In genomic region chr5:131296213-131296672, GRCh38 we compare ENCODE assay signal across 18 cellular contexts. TPM values are rescaled to one million over a fixed set of nuclear protein-coding genes. Genes with fewer than 3 reads are reported as not detected.
DNase-seq lines count a peak whose midpoint lies in the region; ATAC-seq and TF ChIP-seq lines count a peak whose summit lies in the region.
"Had no signal": no experiment of that assay in that cellular context is flagged by ENCODE, and none has a peak within 500 bp of the region (broad histone marks: within the 10 kb centered on the region; RNA-seq: fewer than 3 reads in every experiment).

No MANE protein-coding gene starts in this region.

- peak; percentile 43 for ATAC-seq in activated CD8-positive, alpha-beta memory T cell treated with anti-CD3 and anti-CD28 coated beads, Interleukin-2, amount 10 ng/mL, durations not matched to agents 7 days and 5 days
- ATAC-seq in activated naive CD4-positive, alpha-beta T cell treated with anti-CD3 and anti-CD28 coated beads, Interleukin-2, amount 50 U/mL, for 72 hours, result peak; percentile 31 to 54
- peak; percentile 66 for ATAC-seq in stimulated activated effector memory CD8-positive, alpha-beta T cell treated with anti-CD3 and anti-CD28 coated beads, Interleukin-12 subunit alpha, Interleukin-12 subunit beta, amount 100 ng/mL, for 72 hours
- no peak for ATAC-seq in GM18517 (IDR thresholded peaks at IDR 0.05; ENCODE audit: unreplicated experiment)
- ATAC-seq: heart right ventricle, psoas muscle had no signal

- H3K36me3 Mint-ChIP-seq in activated CD8-positive, alpha-beta memory T cell treated with anti-CD3 and anti-CD28 coated beads, Interleukin-2, amount 10 ng/mL, durations not matched to agents 7 days and 5 days, result peaks cover 55% of the 10 kb centered on the region
- H3K36me3 Mint-ChIP-seq in activated naive CD4-positive, alpha-beta T cell treated with anti-CD3 and anti-CD28 coated beads, Interleukin-2, amount 50 U/mL, for 72 hours, result peaks cover 0 to 54% of the 10 kb centered on the region in 2 donors
- peaks cover 62% of the 10 kb centered on the region for H3K36me3 Mint-ChIP-seq in stimulated activated effector memory CD8-positive, alpha-beta T cell treated with anti-CD3 and anti-CD28 coated beads, Interleukin-12 subunit alpha, Interleukin-12 subunit beta, amount 100 ng/mL, for 72 hours
- H3K36me3 Mint-ChIP-seq in glutamatergic neuron (ENCODE audit: unreplicated experiment), result no peaks in the 10 kb centered on the region

- peaks cover 65% of the 10 kb centered on the region for H3K4me1 Mint-ChIP-seq in activated CD8-positive, alpha-beta memory T cell treated with anti-CD3 and anti-CD28 coated beads, Interleukin-2, amount 10 ng/mL, durations not matched to agents 7 days and 5 days
- H3K4me1 Mint-ChIP-seq in stimulated activated effector memory CD8-positive, alpha-beta T cell treated with anti-CD3 and anti-CD28 coated beads, Interleukin-12 subunit alpha, Interleukin-12 subunit beta, amount 100 ng/mL, for 72 hours, result peaks cover 63% of the 10 kb centered on the region
- no peaks in the 10 kb centered on the region for H3K4me1 Mint-ChIP-seq in glutamatergic neuron (ENCODE audit: low read depth, unreplicated experiment)
- H3K4me1 Mint-ChIP-seq: nephron progenitor cell had no signal

- CTCF ChIA-PET in activated CD8-positive, alpha-beta memory T cell treated with anti-CD3 and anti-CD28 coated beads, Interleukin-2, amount 10 ng/mL, durations not matched to agents 7 days and 5 days (lab: Charles Lee), result interaction anchor here (1.8 kb wide), 1 partner anchor 32 kb away, joined by 4 read pairs; the partner anchor contains the start of gene CDC42SE2

- no peaks in the 10 kb centered on the region for H3K9me3 Mint-ChIP-seq in activated CD8-positive, alpha-beta memory T cell treated with anti-CD3 and anti-CD28 coated beads, Interleukin-2, amount 10 ng/mL, durations not matched to agents 7 days and 5 days (ENCODE audit: low read depth)
- H3K9me3 Mint-ChIP-seq in activated naive CD4-positive, alpha-beta T cell treated with anti-CD3 and anti-CD28 coated beads, Interleukin-2, amount 50 U/mL, for 72 hours, result peaks cover 0 to 4% of the 10 kb centered on the region in 2 donors
- no peaks in the 10 kb centered on the region for H3K9me3 Mint-ChIP-seq in stimulated activated effector memory CD8-positive, alpha-beta T cell treated with anti-CD3 and anti-CD28 coated beads, Interleukin-12 subunit alpha, Interleukin-12 subunit beta, amount 100 ng/mL, for 72 hours
- no peaks in the 10 kb centered on the region for H3K9me3 Mint-ChIP-seq in glutamatergic neuron (ENCODE audit: unreplicated experiment)

- H3K4me3 Mint-ChIP-seq in activated CD8-positive, alpha-beta memory T cell treated with anti-CD3 and anti-CD28 coated beads, Interleukin-2, amount 10 ng/mL, durations not matched to agents 7 days and 5 days, result no peak overlapping the region
- H3K4me3 Mint-ChIP-seq in stimulated activated effector memory CD8-positive, alpha-beta T cell treated with anti-CD3 and anti-CD28 coated beads, Interleukin-12 subunit alpha, Interleukin-12 subunit beta, amount 100 ng/mL, for 72 hours, result peak overlapping the region; percentile 29
- no peak overlapping the region for H3K4me3 Mint-ChIP-seq in glutamatergic neuron (ENCODE audit: unreplicated experiment)
- H3K4me3 Mint-ChIP-seq: nephron progenitor cell had no signal

- no peaks in the 10 kb centered on the region for H3K27me3 Mint-ChIP-seq in activated CD8-positive, alpha-beta memory T cell treated with anti-CD3 and anti-CD28 coated beads, Interleukin-2, amount 10 ng/mL, durations not matched to agents 7 days and 5 days
- H3K27me3 Mint-ChIP-seq in glutamatergic neuron (ENCODE audit: unreplicated experiment), result no peaks in the 10 kb centered on the region

- DNase-seq in activated CD8-positive, alpha-beta memory T cell treated with anti-CD3 and anti-CD28 coated beads, Interleukin-2, amount 10 ng/mL, durations not matched to agents 7 days and 5 days, result no peak
- DNase-seq in activated CD8-positive, alpha-beta memory T cell treated with anti-CD3 and anti-CD28 coated beads, Interleukin-2, amount 50 U/mL, for 48 hours, result no peak
- DNase-seq in NCI-H82 (lab: John Stamatoyannopoulos, UW) (peak; percentile 88), glutamatergic neuron (no peak), glomerular visceral epithelial cell (ENCODE audit: extremely low spot score) (no peak)
- no peak for DNase-seq in activated naive CD4-positive, alpha-beta T cell treated with anti-CD3 and anti-CD28 coated beads, Interleukin-2, amount 50 U/mL, for 72 hours (ENCODE audit: low spot score in 2 of 2)
- DNase-seq in stimulated activated effector memory CD8-positive, alpha-beta T cell treated with anti-CD3 and anti-CD28 coated beads, Interleukin-12 subunit alpha, Interleukin-12 subunit beta, amount 100 ng/mL, for 72 hours (ENCODE audit: low spot score in 2 of 2), result no peak
- DNase-seq: amniotic stem cell; effector memory CD4-positive, alpha-beta T cell; heart right ventricle; mammary epithelial cell; NCI-H1105 treated with DMSO at 0.1 percent for 48 hours; nephron progenitor cell; Peyer's patch; psoas muscle; stimulated activated CD4-positive, alpha-beta T cell treated with anti-CD3 and anti-CD28 coated beads, Interleukin-12 subunit alpha, Interleukin-12 subunit beta, amount 100 ng/mL, for 4 hours; stimulated activated naive CD4-positive, alpha-beta T cell treated with Interleukin-2 at 50 U/mL for 16 hours had no signal

- TF ChIP-seq CTCF in glutamatergic neuron (IDR thresholded peaks at IDR 0.05; ENCODE audit: partially characterized antibody, unreplicated experiment), result no peak

- peak overlapping the region; percentile 72 for H3K27ac Mint-ChIP-seq in activated CD8-positive, alpha-beta memory T cell treated with anti-CD3 and anti-CD28 coated beads, Interleukin-2, amount 10 ng/mL, durations not matched to agents 7 days and 5 days
- H3K27ac Mint-ChIP-seq in activated naive CD4-positive, alpha-beta T cell treated with anti-CD3 and anti-CD28 coated beads, Interleukin-2, amount 50 U/mL, for 72 hours, result peak overlapping the region in 1 of 2 donors; percentile 77
- peak overlapping the region; percentile 82 for H3K27ac Mint-ChIP-seq in stimulated activated effector memory CD8-positive, alpha-beta T cell treated with anti-CD3 and anti-CD28 coated beads, Interleukin-12 subunit alpha, Interleukin-12 subunit beta, amount 100 ng/mL, for 72 hours
- no peak overlapping the region for H3K27ac Mint-ChIP-seq in glutamatergic neuron (ENCODE audit: unreplicated experiment)
- H3K27ac Mint-ChIP-seq: nephron progenitor cell had no signal

RNA-seq across cellular contexts. Expression of gene CDC42SE2, which starts 32.4 kb away (rescaled TPM):
- total RNA-seq in activated CD8-positive, alpha-beta memory T cell treated with anti-CD3 and anti-CD28 coated beads, Interleukin-2, amount 10 ng/mL, durations not matched to agents 7 days and 5 days, result 100 to 1,000 TPM; 118 to 149 TPM
- total RNA-seq in activated naive CD4-positive, alpha-beta T cell treated with anti-CD3 and anti-CD28 coated beads, Interleukin-2, amount 50 U/mL, for 72 hours, result 100 to 1,000 TPM in 1 of 2 donors, 10 to 100 TPM in 1; 84.6 to 102 TPM
- 15.5 TPM for total RNA-seq in glutamatergic neuron (ENCODE audit: unreplicated experiment)
